In the genomic region with DNA sequence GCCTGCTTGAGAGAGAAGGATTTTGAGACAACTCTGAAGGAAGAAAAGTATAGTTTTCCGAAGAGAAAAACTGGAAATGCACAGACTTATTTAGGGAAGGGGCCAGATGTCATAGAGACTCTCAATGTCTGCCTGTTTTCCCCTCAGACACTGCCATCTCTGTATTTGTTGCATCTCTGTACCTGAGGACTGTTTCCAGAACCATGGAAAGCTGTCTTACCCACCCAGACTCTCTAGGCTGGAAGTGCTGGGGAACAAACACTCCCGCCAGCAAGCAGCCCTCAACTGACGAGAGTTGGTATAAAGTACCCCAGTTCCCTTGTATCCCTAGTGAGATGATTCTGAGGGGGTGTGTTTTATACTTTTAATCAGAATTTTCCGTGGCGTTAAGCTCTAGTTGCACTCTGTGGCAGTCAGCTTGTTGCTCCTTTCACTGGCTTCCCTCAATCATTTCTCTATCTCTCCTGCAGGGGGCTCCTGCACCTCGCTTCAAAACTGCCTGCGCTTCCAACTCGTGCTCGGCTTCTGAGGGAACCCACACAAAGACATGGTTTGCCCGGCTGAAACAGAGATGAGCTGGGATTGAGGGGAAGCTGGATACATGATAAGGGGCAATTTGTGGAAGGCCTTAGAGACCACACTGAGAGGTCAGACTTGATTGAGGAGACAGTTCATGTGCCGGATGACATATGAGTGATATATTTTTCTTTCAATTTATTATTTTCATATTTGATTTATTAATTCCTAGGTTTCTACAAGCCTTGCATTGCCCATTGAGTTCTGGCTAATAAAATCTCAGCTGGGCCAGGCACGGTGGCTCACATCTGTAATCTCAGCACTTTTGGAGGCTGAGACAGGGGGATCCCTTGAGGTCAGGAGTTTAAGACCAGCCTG, we compare ENCODE assay signal across 8 cellular contexts. TPM values are rescaled to one million over a fixed set of nuclear protein-coding genes. Genes with fewer than 3 reads are reported as not detected.
DNase-seq lines count a peak whose midpoint lies in the region; ATAC-seq and TF ChIP-seq lines count a peak whose summit lies in the region.

No MANE protein-coding gene starts in this region.

- H3K36me3 ChIP-seq in adrenal gland (replicated peaks in 1 of 2), result no peaks in the 10 kb centered on the region

- ATAC-seq in T-cell (replicated peaks in 1 of 4), result peak; percentile 67 to 80 (median 79)
- peak; percentile 80 to 86 for ATAC-seq in right cardiac atrium
- ATAC-seq in GM18502 (IDR thresholded peaks at IDR 0.05; ENCODE audit: poor library complexity, unreplicated experiment), result no peak
- no peak for ATAC-seq in HG02642 (IDR thresholded peaks at IDR 0.05; ENCODE audit: poor library complexity, unreplicated experiment)

- peaks cover 33 to 34% of the 10 kb centered on the region in 2 donors for H3K27me3 Mint-ChIP-seq in T-cell

- no peak for TF ChIP-seq POLR2A in adrenal gland (IDR thresholded peaks at IDR 0.05)

- intact Hi-C loops in adrenal gland (cut with DNase I), result loop anchor here (10.0 kb wide), 2 partner anchors 194 to 204 kb away; partner anchors contain the start of gene PDE2A (in 1 of the 2)
- intact Hi-C loops in right cardiac atrium (cut with DNase I), result loop anchor here in 3 of 4 donors (5.0 to 10.0 kb wide), 3 partner anchors 174 to 214 kb away; no protein-coding TSS in a partner anchor

- peak; percentile 93 for TF ChIP-seq CTCF in GM12865 (IDR thresholded peaks at IDR 0.05; ENCODE audit: insufficient read depth, low read depth, low read length, missing control alignments)
- TF ChIP-seq CTCF in adrenal gland (IDR thresholded peaks at IDR 0.05), result peak; percentile 74 to 83 (median 79)
- peak; percentile 91 for TF ChIP-seq CTCF in retinal pigment epithelial cell (conservative IDR thresholded peaks at IDR 0.05; ENCODE audit: low read depth, low read length)

- WGBS in adrenal gland, 4 donors, result 12 to 14% (median 12%) methylated on average over 12 of the region's 12 CpGs
- 15% methylated on average over 12 of the region's 12 CpGs for WGBS in right cardiac atrium

- H3K9me3 ChIP-seq in adrenal gland (replicated peaks in 1 of 3) (no peaks in the 10 kb centered on the region), right cardiac atrium (ENCODE audit: control insufficient read depth, low read length) (no peaks in the 10 kb centered on the region)

- H3K9me3 Mint-ChIP-seq in T-cell, result no peaks in the 10 kb centered on the region

- peaks cover 2 to 6% (median 4%) of the 10 kb centered on the region in 3 donors for H3K4me1 Mint-ChIP-seq in T-cell

- H3K27me3 ChIP-seq in adrenal gland (peaks cover 6% of the 10 kb centered on the region), right cardiac atrium (ENCODE audit: control insufficient read depth, insufficient read depth) (no peaks in the 10 kb centered on the region)

- CTCF ChIA-PET in T-cell (lab: Charles Lee), result interaction anchor here (0.5 to 1.4 kb wide), 18 partner anchors 10 to 698 kb away, joined by 3 to 18 read pairs (median 3); no protein-coding TSS in a partner anchor

- H3K4me3 ChIP-seq in GM12865 (ENCODE audit: low read depth, low read length) (no peak overlapping the region), adrenal gland (no peak overlapping the region), right cardiac atrium (ENCODE audit: low read length) (no peak overlapping the region), retinal pigment epithelial cell (ENCODE audit: low read length) (no peak overlapping the region)

- H3K27ac ChIP-seq in adrenal gland (no peak overlapping the region), right cardiac atrium (ENCODE audit: low read length) (no peak overlapping the region)

- peak overlapping the region in 2 of 3 donors; percentile 18 to 22 for H3K4me3 Mint-ChIP-seq in T-cell

- H3K4me1 ChIP-seq in adrenal gland (replicated peaks in 1 of 2) (no peaks in the 10 kb centered on the region), right cardiac atrium (ENCODE audit: control insufficient read depth, insufficient read depth, low read length) (no peaks in the 10 kb centered on the region)

- no peaks in the 10 kb centered on the region for H3K36me3 Mint-ChIP-seq in T-cell

- no peak overlapping the region for H3K27ac Mint-ChIP-seq in T-cell

- peak; percentile 70 for DNase-seq in GM12865 (ENCODE audit: low read depth)
- peak; percentile 67 for DNase-seq in NCI-H146 (lab: John Stamatoyannopoulos, UW)
- DNase-seq in T-cell, result peak; percentile 19 to 58 (median 46)
- DNase-seq in adrenal gland, result peak; percentile 66 to 84 (median 74)
- peak; percentile 60 to 77 (median 74) for DNase-seq in right cardiac atrium
- DNase-seq in retinal pigment epithelial cell (ENCODE audit: low read depth), result peak; percentile 23

- POLR2A ChIA-PET in T-cell (lab: Charles Lee), result no interaction called here

RNA-seq across cellular contexts. Expression of gene CLPB, which starts 36.9 kb away (rescaled TPM):
- 10 to 100 TPM; 12.7 to 19.0 (median 18.3) TPM for total RNA-seq in T-cell
- total RNA-seq in adrenal gland, result 10 to 100 TPM; 28.0 to 46.4 (median 38.5) TPM
- polyA plus RNA-seq in adrenal gland, result 10 to 100 TPM; 19.1 to 33.2 (median 32.2) TPM
- total RNA-seq in right cardiac atrium, result 10 to 100 TPM; 13.5 to 17.7 (median 17.4) TPM
- 11.0 TPM for polyA plus RNA-seq in right cardiac atrium

Comparison
In these comparisons a context has a peak if more than half of its experiments do, and no peak if none do; other contexts are left out.
1. DNase-seq: peak in every context shown above with its lines; median percentile 74 in adrenal gland; 74 in right cardiac atrium; 70 in GM12865; 67 in NCI-H146; 46 in T-cell; 23 in retinal pigment epithelial cell.
2. ATAC-seq: peak in T-cell (4 of 4) and right cardiac atrium (2 of 2); none in GM18502 (single experiment) and HG02642 (single experiment).
3. Peak in every context shown above with its lines, with median percentiles within 50 percentile points of each other: CTCF ChIP-seq.